In the genomic region with DNA sequence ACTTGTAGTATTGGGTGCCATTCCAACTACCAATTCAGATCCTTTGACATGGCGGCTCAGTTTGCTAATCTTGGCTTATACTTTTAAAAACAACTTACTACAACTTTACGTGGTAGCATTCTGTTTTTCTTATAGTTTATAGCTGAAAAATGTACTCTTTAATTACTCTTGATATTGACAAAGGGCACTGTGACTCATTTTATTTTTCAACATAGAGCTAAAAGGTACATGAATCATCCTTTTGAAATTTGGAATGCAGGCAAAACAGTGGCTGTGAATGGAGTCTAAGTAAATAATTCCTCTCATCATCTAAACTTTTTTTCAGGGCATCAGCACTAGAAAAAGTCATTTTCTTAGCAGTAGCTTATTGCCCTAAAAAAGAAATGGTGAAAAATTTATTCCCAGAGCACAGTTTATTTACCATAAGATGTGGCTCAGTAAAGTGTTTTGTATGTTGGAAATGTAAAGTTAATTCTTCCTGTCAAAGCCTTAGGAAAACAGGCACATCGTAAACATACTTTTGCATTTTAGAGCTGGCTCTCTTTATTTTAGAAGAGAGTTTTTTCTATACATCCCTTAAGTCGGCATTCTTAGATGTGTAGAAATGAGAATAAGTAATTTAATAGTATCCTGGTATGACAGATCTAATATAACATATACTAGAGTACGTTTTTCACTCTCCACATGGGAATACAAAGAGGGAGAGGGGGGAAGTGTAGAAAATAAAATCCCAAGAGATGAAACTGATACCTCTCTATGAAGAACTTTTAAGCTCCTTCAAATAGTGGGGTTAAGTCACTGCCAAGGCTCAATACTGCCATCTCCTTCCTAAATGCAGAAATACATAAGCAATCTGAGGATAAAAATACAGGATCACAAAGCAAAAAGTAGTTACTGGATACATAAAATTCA, we compare ENCODE assay signal across 10 cellular contexts. TPM values are rescaled to one million over a fixed set of nuclear protein-coding genes. Genes with fewer than 3 reads are reported as not detected.
DNase-seq lines count a peak whose midpoint lies in the region; ATAC-seq, FAIRE-seq and TF ChIP-seq lines count a peak whose summit lies in the region.
"Had no signal": no experiment of that assay in that cellular context is flagged by ENCODE, and none has a peak within 500 bp of the region (broad histone marks: within the 10 kb centered on the region; RNA-seq: fewer than 3 reads in every experiment).

No MANE protein-coding gene starts in this region.

- TF ChIP-seq EP300 in Ishikawa (IDR thresholded peaks at IDR 0.05; ENCODE audit: borderline replicate concordance), result no peak

- no peaks in the 10 kb centered on the region for H3K36me3 ChIP-seq in adipocyte (ENCODE audit: control insufficient read depth, insufficient read depth, low read length, severe bottlenecking)
- H3K36me3 ChIP-seq: prostate gland had no signal

- TF ChIP-seq RAD21 in Ishikawa (IDR thresholded peaks at IDR 0.05; ENCODE audit: low read depth), result peak; percentile 42; the same call in 1 of the 2 replicates

- no peaks in the 10 kb centered on the region for H3K4me1 Mint-ChIP-seq in T-helper 17 cell

- no peaks in the 10 kb centered on the region for H3K36me3 Mint-ChIP-seq in T-helper 17 cell (ENCODE audit: low read depth)

- H3K4me1 ChIP-seq in adipocyte (ENCODE audit: control insufficient read depth, insufficient read depth, low read length), result peaks cover 13% of the 10 kb centered on the region
- H3K4me1 ChIP-seq: prostate gland had no signal

- no peak overlapping the region for H3K4me3 Mint-ChIP-seq in T-helper 17 cell

- H3K9me3 ChIP-seq in adipocyte (ENCODE audit: control insufficient read depth, low read length) (no peaks in the 10 kb centered on the region), T-helper 17 cell (ENCODE audit: control insufficient read depth, low read length, poor library complexity, severe bottlenecking) (no peaks in the 10 kb centered on the region)
- H3K9me3 ChIP-seq: prostate gland had no signal

- no peak overlapping the region for H3K9ac ChIP-seq in adipocyte (ENCODE audit: low read length)

- H3K27ac Mint-ChIP-seq in T-helper 17 cell, result no peak overlapping the region

- no peak for ATAC-seq in T-helper 17 cell
- no peak for ATAC-seq in GM21367 (IDR thresholded peaks at IDR 0.05; ENCODE audit: unreplicated experiment)

- no peaks in the 10 kb centered on the region for H3K27me3 Mint-ChIP-seq in T-helper 17 cell

- peak; percentile 12 for DNase-seq in Caki2 (ENCODE audit: low read depth)
- peak; percentile 89 for DNase-seq in adipocyte (ENCODE audit: low read depth)
- no peak for DNase-seq in T-helper 17 cell
- DNase-seq in amygdala (lab: John Stamatoyannopoulos, UW), result no peak
- DNase-seq in activated naive CD4-positive, alpha-beta T cell treated with Interleukin-2 at 50 U/mL for 16 hours, result no peak
- DNase-seq: NCI-H774 had no signal

- H3K4me3 ChIP-seq in adipocyte (ENCODE audit: low read length), result peak overlapping the region; percentile 13
- H3K4me3 ChIP-seq: prostate gland had no signal

- in situ Hi-C loops in Caki2 (cut with HindIII; ENCODE audit: low pct_unique_long_range_greater_than_20kb, low sequenced_read_pairs), result no loop called here

- FAIRE-seq in islet of Langerhans (lab: Jason Lieb, UNC), result peak; percentile 30

- peaks cover 12% of the 10 kb centered on the region for H3K27me3 ChIP-seq in adipocyte (replicated peaks; ENCODE audit: control insufficient read depth, insufficient read depth, low read length)

TF ChIP-seq in Ishikawa, 13 proteins besides CTCF, POLR2A, EP300 and RAD21:
- TF ChIP-seq, protein P1, sequence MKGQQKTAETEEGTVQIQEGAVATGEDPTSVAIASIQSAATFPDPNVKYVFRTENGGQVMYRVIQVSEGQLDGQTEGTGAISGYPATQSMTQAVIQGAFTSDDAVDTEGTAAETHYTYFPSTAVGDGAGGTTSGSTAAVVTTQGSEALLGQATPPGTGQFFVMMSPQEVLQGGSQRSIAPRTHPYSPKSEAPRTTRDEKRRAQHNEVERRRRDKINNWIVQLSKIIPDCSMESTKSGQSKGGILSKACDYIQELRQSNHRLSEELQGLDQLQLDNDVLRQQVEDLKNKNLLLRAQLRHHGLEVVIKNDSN (IDR thresholded peaks at IDR 0.05), result no peak
- TF ChIP-seq FOXM1 (IDR thresholded peaks at IDR 0.05; ENCODE audit: borderline replicate concordance, low read depth), result no peak
- no peak for TF ChIP-seq TEAD4 (IDR thresholded peaks at IDR 0.05)
- no peak for TF ChIP-seq NFIC (IDR thresholded peaks at IDR 0.05)

RNA-seq across cellular contexts. Expression of a gene that starts 55.2 kb away (rescaled TPM):
- total RNA-seq in Caki2 (2014; rRNA removed; shearing (Covaris generic); ENCODE audit: low replicate concordance), result 1.3 and 1.9 TPM in 2 replicates
- not detected for total RNA-seq in T-helper 17 cell

Comparison
In these comparisons a context has a peak if more than half of its experiments do, and no peak if none do; other contexts are left out.
1. DNase-seq: peak in Caki2 (single experiment) and adipocyte (single experiment); none in T-helper 17 cell (0 of 3), amygdala (0 of 56) and activated naive CD4-positive, alpha-beta T cell treated with Interleukin-2 at 50 U/mL for 16 hours (single experiment).